In the genomic region with DNA sequence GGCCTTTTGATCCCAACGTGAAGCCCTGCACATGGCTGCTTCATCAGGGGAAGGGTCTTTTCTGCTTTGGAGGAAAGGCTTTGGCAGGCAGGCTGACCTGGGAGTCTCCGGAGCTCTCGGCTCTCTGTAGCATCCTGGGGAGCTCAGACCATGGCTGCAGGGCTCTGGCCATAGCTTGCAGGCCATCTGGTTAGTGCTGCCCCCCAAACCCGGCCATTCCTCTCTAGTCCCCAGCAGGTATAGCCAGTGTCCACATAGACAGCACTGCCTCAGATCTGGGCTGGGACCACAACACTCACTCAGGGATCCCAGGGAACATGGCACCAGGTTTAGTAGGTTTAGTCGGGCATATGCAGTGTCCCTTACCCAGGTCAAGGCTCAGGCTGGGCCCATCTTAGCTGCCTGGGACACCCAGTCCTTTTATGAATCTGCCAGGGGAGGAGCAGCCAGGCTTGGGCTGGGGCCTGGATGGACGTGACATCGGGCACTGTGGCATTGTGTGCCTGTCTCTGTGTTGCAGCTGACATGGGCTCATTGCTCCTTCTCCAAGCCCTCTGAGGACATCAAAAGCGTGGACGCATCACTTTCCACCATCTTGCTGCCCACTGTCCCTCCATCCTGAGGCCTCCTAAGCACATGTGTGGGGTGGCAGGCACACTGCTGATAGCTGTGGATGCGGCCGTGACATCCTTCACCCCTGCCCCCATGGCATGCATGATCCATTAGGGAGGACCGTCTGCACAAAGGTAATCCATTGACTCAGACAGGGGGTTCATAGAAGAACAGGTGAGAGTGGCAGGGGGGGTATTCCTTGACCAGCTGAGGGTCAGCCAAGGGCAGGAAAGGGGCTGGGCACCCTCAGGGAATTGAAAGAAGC, we compare ENCODE assay signal across 23 cellular contexts. TPM values are rescaled to one million over a fixed set of nuclear protein-coding genes. Genes with fewer than 3 reads are reported as not detected.
A peak's percentile ranks its signal among the peaks of the same experiment; 100 is the strongest.
DNase-seq lines count a peak whose midpoint lies in the region; ATAC-seq and TF ChIP-seq lines count a peak whose summit lies in the region.
"Had no signal": no experiment of that assay in that cellular context is flagged by ENCODE, and none has a peak within 500 bp of the region (broad histone marks: within the 10 kb centered on the region; RNA-seq: fewer than 3 reads in every experiment).

No MANE protein-coding gene starts in this region.

- POLR2A ChIA-PET in activated CD8-positive, alpha-beta T cell treated with anti-CD3 and anti-CD28 coated beads, Interleukin-2, amount 10 ng/mL, durations not matched to agents 7 days and 5 days (lab: Charles Lee): no interaction called here

- H3K9me3 Mint-ChIP-seq in stimulated activated naive B cell treated with anti-CD40 and anti-IgM and Interleukin-4, amounts not matched to agents 10 μg/mL and 1 μg/mL and 100 μg/mL, for 72 hours: no peaks in the 10 kb centered on the region
- no peaks in the 10 kb centered on the region for H3K9me3 Mint-ChIP-seq in activated CD8-positive, alpha-beta T cell treated with anti-CD3 and anti-CD28 coated beads, Interleukin-2, amount 10 ng/mL, durations not matched to agents 7 days and 5 days (ENCODE audit: insufficient read depth)
- H3K9me3 Mint-ChIP-seq: brain; CD4-positive, alpha-beta T cell; dendritic cell treated with granulocyte-macrophage colony-stimulating factor and Interleukin-4, amounts not matched to agents 40 ng/mL and 50 ng/mL, for 4 days; WTC11 had no signal

- no peaks in the 10 kb centered on the region for H3K9me3 ChIP-seq in Peyer's patch

- no peak for TF ChIP-seq POLR2A in Peyer's patch (IDR thresholded peaks at IDR 0.05)

- H3K4me3 ChIP-seq in Peyer's patch: peak overlapping the region in 3 of 4 donors; percentile 26 to 66 (median 63)
- H3K4me3 ChIP-seq: GM23248 had no signal

- H3K27ac ChIP-seq in Peyer's patch: peak overlapping the region in 3 of 4 donors; percentile 75 to 93 (median 91)
- H3K27ac ChIP-seq: epithelial cell of prostate, GM23248 had no signal

- H3K4me3 Mint-ChIP-seq in stimulated activated naive B cell treated with anti-CD40 and anti-IgM and Interleukin-4, amounts not matched to agents 10 μg/mL and 1 μg/mL and 100 μg/mL, for 72 hours: no peak overlapping the region
- no peak overlapping the region for H3K4me3 Mint-ChIP-seq in activated CD8-positive, alpha-beta T cell treated with anti-CD3 and anti-CD28 coated beads, Interleukin-2, amount 10 ng/mL, durations not matched to agents 7 days and 5 days
- H3K4me3 Mint-ChIP-seq: CD4-positive, alpha-beta T cell; dendritic cell treated with granulocyte-macrophage colony-stimulating factor and Interleukin-4, amounts not matched to agents 40 ng/mL and 50 ng/mL, for 4 days; T-helper 17 cell; WTC11 had no signal

- H3K36me3 ChIP-seq in Peyer's patch: peaks cover 0 to 7% (median 0%) of the 10 kb centered on the region in 3 donors

- peak; percentile 56 for DNase-seq in activated effector memory CD4-positive, alpha-beta T cell treated with anti-CD3 and anti-CD28 coated beads, Interleukin-2, amount 50 U/mL, for 16 hours
- DNase-seq in activated effector memory CD4-positive, alpha-beta T cell treated with Interleukin-2 at 50 U/mL for 16 hours: no peak
- DNase-seq in Peyer's patch: peak in 2 of 3 donors; percentile 46 to 52
- peak; percentile 75 for DNase-seq in mesenteric fat pad (ENCODE audit: low spot score)
- DNase-seq in stimulated activated naive B cell treated with anti-CD40 and anti-IgM and Interleukin-4, amounts not matched to agents 10 μg/mL and 1 μg/mL and 100 μg/mL, for 72 hours: no peak
- no peak for DNase-seq in left lobe of liver (ENCODE audit: low spot score)
- no peak for DNase-seq in activated CD8-positive, alpha-beta T cell treated with anti-CD3 and anti-CD28 coated beads, Interleukin-2, amount 10 ng/mL, durations not matched to agents 7 days and 5 days
- DNase-seq: ACHN; activated CD8-positive, alpha-beta memory T cell treated with anti-CD3 and anti-CD28 coated beads for 24 hours; DMS79; GM23248; NCI-H1092 treated with DMSO at 0.1 percent for 48 hours; NCI-H2081 treated with DMSO at 0.1 percent for 48 hours; NCI-H524 treated with DMSO at 0.1 percent for 48 hours; stimulated activated CD4-positive, alpha-beta T cell treated with anti-CD3 and anti-CD28 coated beads, Interleukin-4, amount 100 ng/mL, for 24 hours; substantia nigra had no signal

- CTCF ChIA-PET in activated CD8-positive, alpha-beta T cell treated with anti-CD3 and anti-CD28 coated beads, Interleukin-2, amount 10 ng/mL, durations not matched to agents 7 days and 5 days (lab: Charles Lee): interaction anchor here (1.4 kb wide), 1 partner anchor 92 kb away, joined by 4 read pairs; no protein-coding TSS in a partner anchor

- peaks cover 0 to 10% of the 10 kb centered on the region in 2 donors for H3K4me1 Mint-ChIP-seq in stimulated activated naive B cell treated with anti-CD40 and anti-IgM and Interleukin-4, amounts not matched to agents 10 μg/mL and 1 μg/mL and 100 μg/mL, for 72 hours
- H3K4me1 Mint-ChIP-seq in activated CD8-positive, alpha-beta T cell treated with anti-CD3 and anti-CD28 coated beads, Interleukin-2, amount 10 ng/mL, durations not matched to agents 7 days and 5 days (ENCODE audit: low read depth): peaks cover 1% of the 10 kb centered on the region
- H3K4me1 Mint-ChIP-seq: WTC11 had no signal

- peaks cover 0 to 19% (median 4%) of the 10 kb centered on the region in 4 donors for H3K4me1 ChIP-seq in Peyer's patch

- no peak for ATAC-seq in stimulated activated naive B cell treated with anti-CD40 and anti-IgM and Interleukin-4, amounts not matched to agents 10 μg/mL and 1 μg/mL and 100 μg/mL, for 72 hours (replicated peaks)
- ATAC-seq in left lobe of liver (no peak), HG03108 (IDR thresholded peaks at IDR 0.05; ENCODE audit: unreplicated experiment) (no peak)
- no peak for ATAC-seq in activated CD8-positive, alpha-beta T cell treated with anti-CD3 and anti-CD28 coated beads, Interleukin-2, amount 10 ng/mL, durations not matched to agents 7 days and 5 days
- ATAC-seq: T-helper 17 cell, WTC11 had no signal

- H3K36me3 Mint-ChIP-seq in stimulated activated naive B cell treated with anti-CD40 and anti-IgM and Interleukin-4, amounts not matched to agents 10 μg/mL and 1 μg/mL and 100 μg/mL, for 72 hours: peaks cover 7 to 23% of the 10 kb centered on the region in 2 donors
- H3K36me3 Mint-ChIP-seq in activated CD8-positive, alpha-beta T cell treated with anti-CD3 and anti-CD28 coated beads, Interleukin-2, amount 10 ng/mL, durations not matched to agents 7 days and 5 days (ENCODE audit: low read depth): peaks cover 5% of the 10 kb centered on the region
- H3K36me3 Mint-ChIP-seq: WTC11 had no signal

- H3K27ac Mint-ChIP-seq in stimulated activated naive B cell treated with anti-CD40 and anti-IgM and Interleukin-4, amounts not matched to agents 10 μg/mL and 1 μg/mL and 100 μg/mL, for 72 hours: peak overlapping the region; percentile 59
- H3K27ac Mint-ChIP-seq in activated CD8-positive, alpha-beta T cell treated with anti-CD3 and anti-CD28 coated beads, Interleukin-2, amount 10 ng/mL, durations not matched to agents 7 days and 5 days: no peak overlapping the region
- H3K27ac Mint-ChIP-seq: CD4-positive, alpha-beta T cell; dendritic cell treated with granulocyte-macrophage colony-stimulating factor and Interleukin-4, amounts not matched to agents 40 ng/mL and 50 ng/mL, for 4 days; T-helper 17 cell; WTC11 had no signal

- no peak for TF ChIP-seq CTCF in Peyer's patch (IDR thresholded peaks at IDR 0.05)

- H3K27me3 Mint-ChIP-seq in stimulated activated naive B cell treated with anti-CD40 and anti-IgM and Interleukin-4, amounts not matched to agents 10 μg/mL and 1 μg/mL and 100 μg/mL, for 72 hours: no peaks in the 10 kb centered on the region
- H3K27me3 Mint-ChIP-seq in activated CD8-positive, alpha-beta T cell treated with anti-CD3 and anti-CD28 coated beads, Interleukin-2, amount 10 ng/mL, durations not matched to agents 7 days and 5 days (ENCODE audit: low read depth): no peaks in the 10 kb centered on the region
- H3K27me3 Mint-ChIP-seq: brain; CD4-positive, alpha-beta T cell; dendritic cell treated with granulocyte-macrophage colony-stimulating factor and Interleukin-4, amounts not matched to agents 40 ng/mL and 50 ng/mL, for 4 days; T-helper 17 cell had no signal

- no peaks in the 10 kb centered on the region for H3K27me3 ChIP-seq in Peyer's patch

RNA-seq across cellular contexts. Expression of a gene that starts 19.2 kb away (rescaled TPM):
- total RNA-seq in Peyer's patch (100 to 1,000 TPM in 3 of 4 donors, 10 to 100 TPM in 1; 61.1 to 341 (median 261) TPM), mesenteric fat pad (1.9 TPM), left lobe of liver (0.53 TPM)
- 10 to 100 TPM; 21.6 to 23.8 TPM for total RNA-seq in activated CD8-positive, alpha-beta T cell treated with anti-CD3 and anti-CD28 coated beads, Interleukin-2, amount 10 ng/mL, durations not matched to agents 7 days and 5 days
- total RNA-seq: GM23248 had no signal

RNA-seq across cellular contexts. Expression of a gene that starts 19.6 kb away (rescaled TPM):
- total RNA-seq in Peyer's patch (10 to 100 TPM; 48.3 to 96.4 (median 78.9) TPM), mesenteric fat pad (18.2 TPM), left lobe of liver (13.7 TPM)
- 10 to 100 TPM; 53.0 to 61.2 TPM for total RNA-seq in activated CD8-positive, alpha-beta T cell treated with anti-CD3 and anti-CD28 coated beads, Interleukin-2, amount 10 ng/mL, durations not matched to agents 7 days and 5 days

RNA-seq across cellular contexts. Expression of a gene that starts 37.8 kb away (rescaled TPM):
- 100 to 1,000 TPM in 3 of 4 donors, 10 to 100 TPM in 1; 85.0 to 175 (median 154) TPM for total RNA-seq in Peyer's patch
- total RNA-seq in mesenteric fat pad: 69.9 TPM
- total RNA-seq in left lobe of liver: 40.6 TPM
- total RNA-seq in activated CD8-positive, alpha-beta T cell treated with anti-CD3 and anti-CD28 coated beads, Interleukin-2, amount 10 ng/mL, durations not matched to agents 7 days and 5 days: 100 to 1,000 TPM; 110 to 113 TPM

RNA-seq across cellular contexts. Expression of a gene that starts 45.9 kb away (rescaled TPM):
- 10 to 100 TPM in 1 of 4 donors, 1 to 10 TPM in 3; 4.2 to 10.1 (median 7.1) TPM for total RNA-seq in Peyer's patch
- total RNA-seq in mesenteric fat pad: 3.8 TPM
- total RNA-seq in left lobe of liver: 2.0 TPM
- 1 to 10 TPM; 6.8 to 8.1 TPM for total RNA-seq in activated CD8-positive, alpha-beta T cell treated with anti-CD3 and anti-CD28 coated beads, Interleukin-2, amount 10 ng/mL, durations not matched to agents 7 days and 5 days

RNA-seq across cellular contexts. Expression of a gene that starts 48.3 kb away (rescaled TPM):
- 10 to 100 TPM; 27.8 to 89.1 (median 40.1) TPM for total RNA-seq in Peyer's patch
- total RNA-seq in mesenteric fat pad: 11.4 TPM
- 13.1 TPM for total RNA-seq in left lobe of liver
- 10 to 100 TPM; 27.9 to 33.3 TPM for total RNA-seq in activated CD8-positive, alpha-beta T cell treated with anti-CD3 and anti-CD28 coated beads, Interleukin-2, amount 10 ng/mL, durations not matched to agents 7 days and 5 days

Comparison
In these comparisons a context has a peak if more than half of its experiments do, and no peak if none do; other contexts are left out.
1. DNase-seq: peak in activated effector memory CD4-positive, alpha-beta T cell treated with anti-CD3 and anti-CD28 coated beads, Interleukin-2, amount 50 U/mL, for 16 hours (single experiment), Peyer's patch (2 of 3) and mesenteric fat pad (single experiment); none in activated effector memory CD4-positive, alpha-beta T cell treated with Interleukin-2 at 50 U/mL for 16 hours (single experiment), stimulated activated naive B cell treated with anti-CD40 and anti-IgM and Interleukin-4, amounts not matched to agents 10 μg/mL and 1 μg/mL and 100 μg/mL, for 72 hours (single experiment), left lobe of liver (single experiment) and activated CD8-positive, alpha-beta T cell treated with anti-CD3 and anti-CD28 coated beads, Interleukin-2, amount 10 ng/mL, durations not matched to agents 7 days and 5 days (single experiment).